ENCODE assay signal across 24 cellular contexts in genomic region chr4:33334416-33334815, GRCh38.
"Had no signal": no experiment of that assay in that cellular context is flagged by ENCODE, and none has a peak within 500 bp of the region (broad histone marks: within the 10 kb centered on the region; RNA-seq: fewer than 3 reads in every experiment).

No MANE protein-coding gene starts in this region.

- DNase-seq: cortex of kidney; effector memory CD8-positive, alpha-beta T cell; foreskin keratinocyte; glutamatergic neuron; heart right ventricle; hippocampal formation; left cardiac atrium; left ventricle myocardium superior; lower lobe of right lung; natural killer cell; occipital lobe; ovary; posterior cingulate gyrus; psoas muscle; right cardiac atrium; spleen; stimulated activated CD4-positive, alpha-beta T cell treated with anti-CD3 and anti-CD28 coated beads, Interleukin-4, amount 100 ng/mL, for 4 hours; stimulated activated naive B cell treated with anti-CD40 and anti-IgM and Interleukin-4, amounts not matched to agents 10 μg/mL and 1 μg/mL and 100 μg/mL, for 72 hours; transverse colon; upper lobe of right lung; uterus had no signal

- H3K4me3 ChIP-seq: gastroesophageal sphincter, heart right ventricle, lower lobe of right lung, ovary, psoas muscle, skin epidermis, spleen, thoracic aorta, transverse colon, upper lobe of right lung, uterus had no signal

- ATAC-seq: effector memory CD8-positive, alpha-beta T cell; foreskin keratinocyte; gastroesophageal sphincter; heart right ventricle; left cardiac atrium; left ventricle myocardium superior; lower lobe of right lung; natural killer cell; psoas muscle; right cardiac atrium; stimulated activated naive B cell treated with anti-CD40 and anti-IgM and Interleukin-4, amounts not matched to agents 10 μg/mL and 1 μg/mL and 100 μg/mL, for 72 hours; upper lobe of right lung had no signal

- H3K27ac ChIP-seq: foreskin keratinocyte, gastroesophageal sphincter, heart right ventricle, lower lobe of right lung, ovary, psoas muscle, skin epidermis, spleen, thoracic aorta, transverse colon, upper lobe of right lung, uterus had no signal
